In the genomic region with DNA sequence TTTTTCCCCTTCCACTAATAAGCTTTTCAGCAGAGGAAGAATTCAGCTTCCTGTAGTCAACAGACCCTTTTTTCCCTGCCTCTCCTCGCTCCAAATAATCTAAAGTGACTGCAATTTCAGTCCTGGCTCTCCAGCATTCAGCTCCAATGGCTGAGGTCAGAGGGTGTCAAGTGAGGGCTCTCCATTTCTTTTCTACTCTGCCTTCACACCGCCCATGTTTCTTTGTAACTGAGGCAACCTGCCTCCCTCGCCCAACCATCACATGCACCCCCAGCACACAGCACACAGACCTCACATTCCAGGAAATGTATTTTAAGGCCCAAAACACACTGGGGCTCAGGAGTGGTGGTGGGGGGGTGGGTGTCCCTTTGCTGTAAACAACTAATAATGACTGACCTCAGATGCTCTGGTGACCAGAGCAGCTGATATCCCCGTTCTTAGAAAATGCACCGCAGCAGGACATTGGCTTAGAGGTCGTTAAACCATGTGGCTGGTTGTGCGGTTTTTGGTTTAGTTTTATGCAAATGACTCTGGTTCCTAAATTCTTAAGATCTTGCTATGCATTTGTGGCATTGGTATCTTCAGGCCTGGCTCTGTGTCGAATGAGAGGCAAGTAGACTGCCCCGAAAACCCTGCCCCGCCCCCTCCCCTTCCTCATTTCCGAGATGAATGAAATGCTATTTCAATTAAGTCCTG, we compare ENCODE assay signal across 13 cellular contexts.
DNase-seq lines count a peak whose midpoint lies in the region; ATAC-seq and TF ChIP-seq lines count a peak whose summit lies in the region.
"Had no signal": no experiment of that assay in that cellular context is flagged by ENCODE, and none has a peak within 500 bp of the region (broad histone marks: within the 10 kb centered on the region; RNA-seq: fewer than 3 reads in every experiment).

No MANE protein-coding gene starts in this region.

- H3K36me3 ChIP-seq in CD8-positive, alpha-beta T cell (ENCODE audit: insufficient read depth, low read length): no peaks in the 10 kb centered on the region
- no peaks in the 10 kb centered on the region for H3K36me3 ChIP-seq in gastrocnemius medialis

- H3K9me3 Mint-ChIP-seq in CD8-positive, alpha-beta T cell: no peaks in the 10 kb centered on the region
- H3K9me3 Mint-ChIP-seq in memory B cell: no peaks in the 10 kb centered on the region

- no peak for TF ChIP-seq POLR2A in gastrocnemius medialis (IDR thresholded peaks at IDR 0.05)

- in situ Hi-C loops in gastrocnemius medialis (cut with MboI; ENCODE audit: low sequenced_read_pairs in 4 of 4): loop anchor here in 2 of 4 donors (25.0 kb wide), 1 partner anchor 218 kb away; no protein-coding TSS in a partner anchor

- DNase-seq in CD8-positive, alpha-beta T cell: no peak
- peak; percentile 36 for DNase-seq in GM20000 (ENCODE audit: low spot score)
- DNase-seq in RWPE1 (ENCODE audit: low spot score): no peak
- DNase-seq in memory B cell (ENCODE audit: low spot score in 2 of 2): no peak
- no peak for DNase-seq in gastrocnemius medialis
- DNase-seq: activated CD4-positive, CD25-positive, alpha-beta regulatory T cell treated with anti-CD3 and anti-CD28 coated beads, Interleukin-2, amount 50 U/mL, for 72 hours; activated gamma-delta T cell treated with Interleukin-2 at 50 U/mL for 16 hours; NCI-H1436 treated with DMSO at 0.1 percent for 48 hours; right cardiac atrium had no signal

- CTCF ChIA-PET in CD8-positive, alpha-beta T cell (lab: Charles Lee): interaction anchor here (2.1 kb wide), 1 partner anchor 12 kb away, joined by 11 read pairs; no protein-coding TSS in a partner anchor
- CTCF ChIA-PET in RWPE1 (lab: Yijun Ruan, JAX): no interaction called here

- no peak overlapping the region for H3K4me3 ChIP-seq in CD8-positive, alpha-beta T cell (ENCODE audit: low read depth, low read length)
- no peak overlapping the region for H3K4me3 ChIP-seq in gastrocnemius medialis

- peaks cover 4% of the 10 kb centered on the region for H3K27me3 Mint-ChIP-seq in CD8-positive, alpha-beta T cell (ENCODE audit: low read depth)
- H3K27me3 Mint-ChIP-seq in memory B cell: peaks cover 18% of the 10 kb centered on the region

- ATAC-seq in CD8-positive, alpha-beta T cell: no peak
- ATAC-seq in memory B cell (ENCODE audit: low read depth): peak; percentile 56
- ATAC-seq in GM21528 (IDR thresholded peaks at IDR 0.05; ENCODE audit: low FRiP score, unreplicated experiment): no peak
- no peak for ATAC-seq in GM18858 (IDR thresholded peaks at IDR 0.05; ENCODE audit: unreplicated experiment)
- no peak for ATAC-seq in gastrocnemius medialis
- ATAC-seq in GM19455 (IDR thresholded peaks at IDR 0.05; ENCODE audit: unreplicated experiment): no peak
- ATAC-seq: right cardiac atrium had no signal

- peaks cover 9% of the 10 kb centered on the region for H3K4me1 Mint-ChIP-seq in CD8-positive, alpha-beta T cell (ENCODE audit: low read depth)
- H3K4me1 Mint-ChIP-seq in memory B cell: peaks cover 22% of the 10 kb centered on the region

- H3K4me3 Mint-ChIP-seq in CD8-positive, alpha-beta T cell: no peak overlapping the region
- H3K4me3 Mint-ChIP-seq in memory B cell: no peak overlapping the region

- intact Hi-C loops in CD8-positive, alpha-beta T cell (cut with DNase I, micrococcal nuclease): no loop called here
- intact Hi-C loops in gastrocnemius medialis (cut with DNase I; ENCODE audit: low total_unique reads): no loop called here

- H3K4me1 ChIP-seq in CD8-positive, alpha-beta T cell (ENCODE audit: insufficient read depth, low read length): no peaks in the 10 kb centered on the region
- H3K4me1 ChIP-seq in gastrocnemius medialis: peaks cover 62 to 64% of the 10 kb centered on the region in 2 donors

- H3K27me3 ChIP-seq in CD8-positive, alpha-beta T cell (ENCODE audit: insufficient read depth, low read length): no peaks in the 10 kb centered on the region
- H3K27me3 ChIP-seq in gastrocnemius medialis: no peaks in the 10 kb centered on the region

- H3K9me3 ChIP-seq in CD8-positive, alpha-beta T cell (ENCODE audit: low read length): no peaks in the 10 kb centered on the region
- H3K9me3 ChIP-seq in gastrocnemius medialis: no peaks in the 10 kb centered on the region

- H3K27ac ChIP-seq in CD8-positive, alpha-beta T cell (ENCODE audit: low read depth, low read length): no peak overlapping the region
- H3K27ac ChIP-seq in RWPE1: 0 out of 2 replicates have a peak overlapping the region, but pooled peaks have one; percentile 12
- H3K27ac ChIP-seq in gastrocnemius medialis: peak overlapping the region in 1 of 4 donors; percentile 23

- H3K27ac Mint-ChIP-seq in CD8-positive, alpha-beta T cell: peak overlapping the region; percentile 47
- no peak overlapping the region for H3K27ac Mint-ChIP-seq in memory B cell
- H3K27ac Mint-ChIP-seq: CD4-positive, CD25-positive, alpha-beta regulatory T cell had no signal

- H3K36me3 Mint-ChIP-seq in CD8-positive, alpha-beta T cell: no peaks in the 10 kb centered on the region
- no peaks in the 10 kb centered on the region for H3K36me3 Mint-ChIP-seq in memory B cell
- H3K36me3 Mint-ChIP-seq: CD4-positive, CD25-positive, alpha-beta regulatory T cell had no signal

- POLR2A ChIA-PET in CD8-positive, alpha-beta T cell (lab: Charles Lee): no interaction called here
- POLR2A ChIA-PET in RWPE1 (lab: Yijun Ruan, JAX; ENCODE audit: low non-redundant PET): interaction anchor here (0.6 kb wide), 1 partner anchor 472 kb away, joined by 3 read pairs; no protein-coding TSS in a partner anchor

- no peak for TF ChIP-seq CTCF in CD8-positive, alpha-beta T cell (IDR thresholded peaks at IDR 0.05)
- TF ChIP-seq CTCF in GM20000 (IDR thresholded peaks at IDR 0.05; ENCODE audit: extremely low read depth, missing control alignments) (no peak), RWPE1 (conservative IDR thresholded peaks at IDR 0.05; ENCODE audit: low read depth) (no peak), gastrocnemius medialis (IDR thresholded peaks at IDR 0.05 in 4 of 5, conservative IDR thresholded peaks at IDR 0.05 in 1 of 5) (no peak)
